Comparison of ENCODE assay signal across 1 cellular context in genomic region chr16:85473909-85474640, GRCh38.
TF ChIP-seq lines count a peak whose summit lies in the region.

No MANE protein-coding gene starts in this region.

TF ChIP-seq in H1, 55 proteins besides CTCF, POLR2A, EP300 and RAD21 (continued from another document):
- no peak for TF ChIP-seq CHD7 (IDR thresholded peaks at IDR 0.05; ENCODE audit: insufficient replicate concordance, low read length)
- TF ChIP-seq CREB1 (IDR thresholded peaks at IDR 0.05): no peak
- TF ChIP-seq SUZ12 (IDR thresholded peaks at IDR 0.05; ENCODE audit: low read length): no peak
- no peak for TF ChIP-seq KDM1A (IDR thresholded peaks at IDR 0.05; ENCODE audit: borderline replicate concordance, low read length)
- no peak for TF ChIP-seq SP1 (IDR thresholded peaks at IDR 0.05; ENCODE audit: low read depth, low read length)
